Comparison of ENCODE assay signal across 9 cellular contexts in genomic region chr17:64016248-64016784, GRCh38. TPM values are rescaled to one million over a fixed set of nuclear protein-coding genes. Genes with fewer than 3 reads are reported as not detected.
DNase-seq lines count a peak whose midpoint lies in the region; ATAC-seq and TF ChIP-seq lines count a peak whose summit lies in the region.
"Had no signal": no experiment of that assay in that cellular context is flagged by ENCODE, and none has a peak within 500 bp of the region (broad histone marks: within the 10 kb centered on the region; RNA-seq: fewer than 3 reads in every experiment).

No MANE protein-coding gene starts in this region.

- POLR2A ChIA-PET in WTC11 (lab: Charles Lee) = no interaction called here

- H3K4me1 ChIP-seq in cardiac muscle cell (ENCODE audit: low read depth) (no peaks in the 10 kb centered on the region), transverse colon (peaks cover 0 to 18% (median 0%) of the 10 kb centered on the region in 4 donors), aorta (ENCODE audit: control insufficient read depth in 1 of 2, insufficient read depth in 2 of 2, low read length in 2 of 2) (no peaks in the 10 kb centered on the region)
- H3K4me1 ChIP-seq: SJCRH30 had no signal

- in situ Hi-C loops in transverse colon (cut with MboI; ENCODE audit: low pct_ligation_motif_present in 1 of 4, low pct_unique_long_range_greater_than_20kb in 1 of 4, low sequenced_read_pairs in 3 of 4) = loop anchor here in 1 of 4 donors (25.0 kb wide), 1 partner anchor 104 kb away; the partner anchor contains the start of genes CSHL1 and GH1

- H3K27ac ChIP-seq in cardiac muscle cell (no peak overlapping the region), transverse colon (peak overlapping the region; percentile 30 to 64 (median 45)), aorta (ENCODE audit: low read depth in 1 of 2, low read length in 2 of 2) (no peak overlapping the region)
- H3K27ac ChIP-seq: SJCRH30 had no signal

- H3K9me3 Mint-ChIP-seq in WTC11 (peaks cover 5% of the 10 kb centered on the region), immature natural killer cell (no peaks in the 10 kb centered on the region)

- TF ChIP-seq EP300 in transverse colon (IDR thresholded peaks at IDR 0.05; ENCODE audit: low read depth) = no peak

- H3K9me3 ChIP-seq in cardiac muscle cell (ENCODE audit: low read depth) (no peaks in the 10 kb centered on the region), transverse colon (no peaks in the 10 kb centered on the region), aorta (ENCODE audit: control insufficient read depth, low read length) (no peaks in the 10 kb centered on the region)
- H3K9me3 ChIP-seq: SJCRH30 had no signal

- CTCF ChIA-PET in WTC11 (lab: Charles Lee) = interaction anchor here (0.8 to 2.5 kb wide), 13 partner anchors 10 to 135 kb away, joined by 3 to 19 read pairs (median 6); partner anchors contain the start of gene GH1

- H3K27ac Mint-ChIP-seq in WTC11 (no peak overlapping the region), immature natural killer cell (peak overlapping the region; percentile 98 to 100 (median 100))

- 60 to 63% methylated on average over 2 to 5 of the region's 5 CpGs for WGBS in transverse colon (ENCODE audit: low coverage in 1 of 2), 2 donors
- 46 to 53% methylated on average over 5 of the region's 5 CpGs for WGBS in aorta, 2 donors

- H3K36me3 Mint-ChIP-seq in WTC11 (no peaks in the 10 kb centered on the region), immature natural killer cell (peaks cover 5 to 11% (median 11%) of the 10 kb centered on the region in 3 donors)

- H3K36me3 ChIP-seq in cardiac muscle cell (no peaks in the 10 kb centered on the region), transverse colon (no peaks in the 10 kb centered on the region), aorta (ENCODE audit: control insufficient read depth in 1 of 2, insufficient read depth in 2 of 2, low read length in 1 of 2) (no peaks in the 10 kb centered on the region)
- H3K36me3 ChIP-seq: SJCRH30 had no signal

- H3K27me3 Mint-ChIP-seq in WTC11 (ENCODE audit: low read depth) = no peaks in the 10 kb centered on the region; the same call in 1 of the 2 replicates
- peaks cover 16 to 26% (median 17%) of the 10 kb centered on the region in 3 donors for H3K27me3 Mint-ChIP-seq in immature natural killer cell (ENCODE audit: low read depth in 3 of 3)

- H3K27me3 ChIP-seq in cardiac muscle cell (no peaks in the 10 kb centered on the region), transverse colon (no peaks in the 10 kb centered on the region), aorta (ENCODE audit: control insufficient read depth in 1 of 2, insufficient read depth in 2 of 2, low read length in 1 of 2) (no peaks in the 10 kb centered on the region)
- H3K27me3 ChIP-seq: SJCRH30 had no signal

- ATAC-seq in WTC11 = 0 out of 2 replicates have a peak, but pooled peaks have one; percentile 30
- ATAC-seq in GM21825 (IDR thresholded peaks at IDR 0.05; ENCODE audit: unreplicated experiment) = no peak
- ATAC-seq in aorta (ENCODE audit: low FRiP score) = no peak
- no peak for ATAC-seq in GM18861 (IDR thresholded peaks at IDR 0.05; ENCODE audit: unreplicated experiment)

- no peak for TF ChIP-seq POLR2A in transverse colon (IDR thresholded peaks at IDR 0.05)

- DNase-seq in cardiac muscle cell (ENCODE audit: low read depth in 1 of 2, low spot score in 1 of 2) = no peak
- DNase-seq in cardiac septum (ENCODE audit: low spot score) = no peak
- no peak for DNase-seq in WTC11 (ENCODE audit: low spot score)
- DNase-seq in immature natural killer cell = peak in 2 of 3 donors; percentile 25 to 39
- DNase-seq in transverse colon = no peak
- DNase-seq in aorta = no peak
- DNase-seq: SJCRH30 had no signal

- peak; percentile 20 for TF ChIP-seq CTCF in cardiac muscle cell (IDR thresholded peaks at IDR 0.05; ENCODE audit: low read depth, low read length)
- TF ChIP-seq CTCF in WTC11 (IDR thresholded peaks at IDR 0.05) = no peak
- no peak for TF ChIP-seq CTCF in transverse colon (IDR thresholded peaks at IDR 0.05)

- peaks cover 10% of the 10 kb centered on the region for H3K4me1 Mint-ChIP-seq in WTC11
- peaks cover 75 to 89% of the 10 kb centered on the region in 2 donors for H3K4me1 Mint-ChIP-seq in immature natural killer cell

- no peak overlapping the region for H3K4me3 Mint-ChIP-seq in WTC11
- peak overlapping the region; percentile 86 to 97 (median 89) for H3K4me3 Mint-ChIP-seq in immature natural killer cell

- H3K4me3 ChIP-seq in cardiac muscle cell (no peak overlapping the region), transverse colon (no peak overlapping the region), aorta (ENCODE audit: low read length in 2 of 2) (no peak overlapping the region)
- H3K4me3 ChIP-seq: SJCRH30 had no signal

- intact Hi-C loops in cardiac septum (cut with DNase I) = no loop called here
- intact Hi-C loops in transverse colon (cut with DNase I; ENCODE audit: low total_unique reads) = no loop called here
- intact Hi-C loops in aorta (cut with DNase I) = no loop called here

TF ChIP-seq in WTC11, 78 proteins besides CTCF, POLR2A, EP300 and RAD21 (continues in another document):
- TF ChIP-seq HMGXB4 (CRISPR knock-in tag; IDR thresholded peaks at IDR 0.05) (no peak), GRHL2 (CRISPR knock-in tag; IDR thresholded peaks at IDR 0.05; ENCODE audit: insufficient replicate concordance, severe bottlenecking) (no peak), ZNF423 (CRISPR knock-in tag; IDR thresholded peaks at IDR 0.05) (no peak), NFE2L1 (CRISPR knock-in tag; IDR thresholded peaks at IDR 0.05) (no peak), SMAD4 (CRISPR knock-in tag; IDR thresholded peaks at IDR 0.05) (no peak)
- TF ChIP-seq, protein P1, sequence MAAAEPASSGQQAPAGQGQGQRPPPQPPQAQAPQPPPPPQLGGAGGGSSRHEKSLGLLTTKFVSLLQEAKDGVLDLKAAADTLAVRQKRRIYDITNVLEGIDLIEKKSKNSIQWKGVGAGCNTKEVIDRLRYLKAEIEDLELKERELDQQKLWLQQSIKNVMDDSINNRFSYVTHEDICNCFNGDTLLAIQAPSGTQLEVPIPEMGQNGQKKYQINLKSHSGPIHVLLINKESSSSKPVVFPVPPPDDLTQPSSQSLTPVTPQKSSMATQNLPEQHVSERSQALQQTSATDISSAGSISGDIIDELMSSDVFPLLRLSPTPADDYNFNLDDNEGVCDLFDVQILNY (CRISPR knock-in tag; IDR thresholded peaks at IDR 0.05) = no peak

RNA-seq across cellular contexts. Expression of gene ICAM2, which starts 4.1 kb away (rescaled TPM):
- total RNA-seq in cardiac muscle cell (not detected in 2 replicates), cardiac septum (22.0 TPM), WTC11 (2021) (0.33 to 0.57 TPM (median 0.44 TPM) in 3 replicates), transverse colon (10 to 100 TPM in 1 of 4 donors, 1 to 10 TPM in 2, not detected in 1; 6.4 to 24.3 (median 9.3) TPM), aorta (10 to 100 TPM; 24.9 to 36.0 TPM)
- polyA plus RNA-seq in cardiac muscle cell (1.1 and 2.3 TPM in 2 replicates), immature natural killer cell (100 to 1,000 TPM; 327 to 535 (median 329) TPM), aorta (1 to 10 TPM; 3.9 to 9.7 TPM)

RNA-seq across cellular contexts. Expression of gene PRR29, which starts 18.2 kb away (rescaled TPM):
- total RNA-seq in cardiac muscle cell (2.9 and 3.6 TPM in 2 replicates), cardiac septum (0.51 TPM), WTC11 (2021) (0.64 to 1.1 TPM (median 0.85 TPM) in 3 replicates), transverse colon (not detected), aorta (under 1 TPM; 0.62 to 0.84 TPM)
- polyA plus RNA-seq in cardiac muscle cell (1.7 and 4.9 TPM in 2 replicates), immature natural killer cell (1 to 10 TPM; 5.0 to 6.8 (median 5.5) TPM), aorta (under 1 TPM in 1 of 2 donors, not detected in 1; 0.10 TPM)

RNA-seq across cellular contexts. Expression of gene SCN4A, which starts 43.6 kb away (rescaled TPM):
- total RNA-seq in cardiac muscle cell (0.63 and 0.78 TPM in 2 replicates), cardiac septum (0.22 TPM), WTC11 (2021) (5.2 to 5.8 TPM (median 5.5 TPM) in 3 replicates), transverse colon (under 1 TPM in 3 of 4 donors, not detected in 1; 0.14 to 0.48 (median 0.20) TPM), aorta (1 to 10 TPM; 1.5 to 3.2 TPM)
- polyA plus RNA-seq in cardiac muscle cell (0.49 TPM in 1 of 2 replicates, not detected in the other), immature natural killer cell (under 1 TPM in 1 of 3 donors, not detected in 2; 0.02 TPM), aorta (under 1 TPM in 1 of 2 donors, not detected in 1; 0.03 TPM)

Comparison
In these comparisons a context has a peak if more than half of its experiments do, and no peak if none do; other contexts are left out.
1. DNase-seq: peak in immature natural killer cell (2 of 3); none in cardiac muscle cell (0 of 2), cardiac septum (single experiment), WTC11 (single experiment), transverse colon (single experiment) and aorta (0 of 2).
2. H3K27ac ChIP-seq: peak in transverse colon (4 of 4); none in cardiac muscle cell (single experiment) and aorta (0 of 2).